ENCODE assay signal across 8 cellular contexts in genomic region chr1:64268653-64269557, GRCh38.
DNase-seq lines count a peak whose midpoint lies in the region; ATAC-seq and TF ChIP-seq lines count a peak whose summit lies in the region.

No MANE protein-coding gene starts in this region.

- H3K9me3 ChIP-seq in osteoblast (ENCODE audit: low read depth, low read length) = no peaks in the 10 kb centered on the region

- no peaks in the 10 kb centered on the region for H3K9me3 Mint-ChIP-seq in activated T-cell treated with anti-CD3 and anti-CD28 coated beads, Interleukin-2, amount 50 U/mL, for 24 hours
- H3K9me3 Mint-ChIP-seq in type B pancreatic cell = peaks cover 7% of the 10 kb centered on the region

- H4K20me1 ChIP-seq in osteoblast (ENCODE audit: insufficient read depth, low read length) = no peaks in the 10 kb centered on the region

- no peak overlapping the region for H3K27ac Mint-ChIP-seq in activated T-cell treated with anti-CD3 and anti-CD28 coated beads, Interleukin-2, amount 50 U/mL, for 24 hours
- H3K27ac Mint-ChIP-seq in type B pancreatic cell = peak overlapping the region; percentile 9

- peaks cover 21% of the 10 kb centered on the region for H3K27me3 Mint-ChIP-seq in activated T-cell treated with anti-CD3 and anti-CD28 coated beads, Interleukin-2, amount 50 U/mL, for 24 hours
- peaks cover 15% of the 10 kb centered on the region for H3K27me3 Mint-ChIP-seq in type B pancreatic cell

- H3K4me3 ChIP-seq in fibroblast of the aortic adventitia (ENCODE audit: low read depth, low read length) (peak overlapping the region; percentile 22), osteoblast (ENCODE audit: insufficient read depth, low read length) (no peak overlapping the region)

- no peak overlapping the region for H3K4me3 Mint-ChIP-seq in activated T-cell treated with anti-CD3 and anti-CD28 coated beads, Interleukin-2, amount 50 U/mL, for 24 hours
- H3K4me3 Mint-ChIP-seq in type B pancreatic cell = no peak overlapping the region

- peak overlapping the region; percentile 50 for H2AFZ ChIP-seq in osteoblast (ENCODE audit: low read length)

- peaks cover 17% of the 10 kb centered on the region for H3K27me3 ChIP-seq in osteoblast (ENCODE audit: insufficient read depth, low read length)

- H3K27ac ChIP-seq in osteoblast (ENCODE audit: low read depth, low read length) = no peak overlapping the region

- TF ChIP-seq CTCF in fibroblast of the aortic adventitia (IDR thresholded peaks at IDR 0.05; ENCODE audit: insufficient read depth, low read length) (peak; percentile 81), osteoblast (IDR thresholded peaks at IDR 0.05; ENCODE audit: extremely low read depth, low read depth, low read length) (peak; percentile 67), type B pancreatic cell (conservative IDR thresholded peaks at IDR 0.05) (peak; percentile 95)

- no peaks in the 10 kb centered on the region for H3K36me3 Mint-ChIP-seq in activated T-cell treated with anti-CD3 and anti-CD28 coated beads, Interleukin-2, amount 50 U/mL, for 24 hours (ENCODE audit: low read depth)
- H3K36me3 Mint-ChIP-seq in type B pancreatic cell = peaks cover 4% of the 10 kb centered on the region

- H3K36me3 ChIP-seq in osteoblast (ENCODE audit: insufficient read depth, low read length) = no peaks in the 10 kb centered on the region

- no peaks in the 10 kb centered on the region for H3K4me1 Mint-ChIP-seq in activated T-cell treated with anti-CD3 and anti-CD28 coated beads, Interleukin-2, amount 50 U/mL, for 24 hours (ENCODE audit: low read depth)
- peaks cover 19% of the 10 kb centered on the region for H3K4me1 Mint-ChIP-seq in type B pancreatic cell (ENCODE audit: unreplicated experiment)

- H3K4me1 ChIP-seq in osteoblast (ENCODE audit: insufficient read depth, low read length) = no peaks in the 10 kb centered on the region

- no peaks in the 10 kb centered on the region for H3K79me2 ChIP-seq in osteoblast (ENCODE audit: insufficient read depth, low read length)

- peak; percentile 75 for ATAC-seq in GM18868 (IDR thresholded peaks at IDR 0.05; ENCODE audit: unreplicated experiment)

- DNase-seq in AG08395 (ENCODE audit: low spot score) (peak; percentile 74), KG1 (lab: John Stamatoyannopoulos, UW) (peak; percentile 32), OCI-M2 (lab: John Stamatoyannopoulos, UW; ENCODE audit: unreplicated experiment) (peak; percentile 18), fibroblast of the aortic adventitia (ENCODE audit: low read depth) (peak; percentile 94), osteoblast (ENCODE audit: insufficient read length, low spot score, missing footprints) (peak; percentile 93), type B pancreatic cell (ENCODE audit: extremely low spot score, unreplicated experiment) (peak; percentile 77)
- DNase-seq in activated T-cell treated with anti-CD3 and anti-CD28 coated beads, Interleukin-2, amount 50 U/mL, for 24 hours = peak; percentile 41

- peak overlapping the region; percentile 38 for H3K4me2 ChIP-seq in osteoblast (ENCODE audit: insufficient read depth, low read length)

Comparison
In these comparisons a context has a peak if more than half of its experiments do, and no peak if none do; other contexts are left out.
1. DNase-seq: peak in every context shown above with its lines; median percentile 94 in fibroblast of the aortic adventitia; 93 in osteoblast; 77 in type B pancreatic cell; 74 in AG08395; 41 in activated T-cell treated with anti-CD3 and anti-CD28 coated beads, Interleukin-2, amount 50 U/mL, for 24 hours; 32 in KG1; 18 in OCI-M2.